Comparison of ENCODE assay signal across 8 cellular contexts in the genomic region with DNA sequence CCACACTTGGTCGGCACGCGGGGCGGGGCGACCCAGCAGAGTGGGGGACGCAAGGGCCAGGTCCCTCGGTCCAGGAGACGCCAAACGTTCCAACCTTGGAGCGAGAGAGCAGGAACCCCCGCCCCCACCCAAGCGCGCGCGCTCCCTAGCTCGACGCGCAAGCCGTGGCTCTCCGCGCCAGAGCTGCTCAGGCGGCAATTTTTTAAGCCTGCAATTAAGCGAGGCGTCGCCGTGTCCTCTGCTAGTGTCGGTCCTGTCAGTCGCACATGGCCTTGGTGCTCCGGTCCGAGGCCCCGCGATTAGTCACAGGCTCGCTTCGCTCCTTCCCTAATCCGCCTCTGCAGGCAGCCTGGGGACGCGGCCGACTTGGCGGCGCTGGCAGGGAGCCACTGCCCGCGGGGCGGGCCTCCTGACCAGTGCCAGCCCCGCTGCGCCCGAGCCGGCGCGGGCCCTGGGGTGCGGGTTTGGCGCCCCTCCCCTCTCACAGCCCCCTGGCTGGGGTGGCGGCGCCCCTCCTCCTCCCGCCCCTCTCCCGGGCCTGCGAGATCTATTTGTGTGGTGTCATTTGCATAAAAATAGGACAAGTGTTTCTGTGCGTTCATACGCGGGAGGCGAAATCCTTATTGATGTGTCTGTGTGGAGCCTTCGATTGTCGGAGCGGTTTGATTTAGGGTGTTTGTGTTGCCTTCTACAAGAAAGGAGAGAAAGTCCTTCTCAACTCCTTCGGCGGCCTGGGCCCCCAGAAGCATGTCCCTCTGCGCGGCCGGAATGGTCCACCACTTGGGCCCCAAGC. TPM values are rescaled to one million over a fixed set of nuclear protein-coding genes. Genes with fewer than 3 reads are reported as not detected.
DNase-seq lines count a peak whose midpoint lies in the region; ATAC-seq and TF ChIP-seq lines count a peak whose summit lies in the region.

No MANE protein-coding gene starts in this region.

- H3K4me1 ChIP-seq in OCI-LY3 (ENCODE audit: low read length) (peaks cover 32% of the 10 kb centered on the region), mesodermal cell (ENCODE audit: control insufficient read depth, insufficient read depth, low read length, poor library complexity, severe bottlenecking) (peaks cover 21% of the 10 kb centered on the region), upper lobe of right lung (peaks cover 12% of the 10 kb centered on the region)

- peak; percentile 52 for DNase-seq in stimulated activated CD4-positive, alpha-beta T cell treated with anti-CD3 and anti-CD28 coated beads, Interleukin-15, amount 100 ng/mL, for 24 hours
- no peak for DNase-seq in stimulated activated CD4-positive, alpha-beta T cell treated with anti-CD3 and anti-CD28 coated beads, Interleukin-2, amount 100 ng/mL, for 48 hours
- DNase-seq in dermis blood vessel endothelial cell (peak; percentile 47), upper lobe of right lung (peak; percentile 84), germinal center (ENCODE audit: low spot score) (no peak)

- H3K27ac ChIP-seq in OCI-LY3 (ENCODE audit: low read length) (no peak overlapping the region), mesodermal cell (ENCODE audit: low read depth, low read length, severe bottlenecking) (no peak overlapping the region), upper lobe of right lung (peak overlapping the region; percentile 74)

- ATAC-seq in upper lobe of right lung (peak; percentile 46), HG03342 (IDR thresholded peaks at IDR 0.05; ENCODE audit: unreplicated experiment) (no peak)

- H3K9ac ChIP-seq in OCI-LY3 (ENCODE audit: low read length): peak overlapping the region; percentile 93

- intact Hi-C loops in upper lobe of right lung (cut with DNase I): loop anchor here (10.0 kb wide), 1 partner anchor 47 kb away; no protein-coding TSS in a partner anchor

- 1 to 4% methylated on average over 21 to 27 of the region's 68 CpGs for WGBS in mesodermal cell (ENCODE audit: insufficient coverage in 2 of 2), 2 experiments

- H3K79me2 ChIP-seq in OCI-LY3 (ENCODE audit: low read length): peaks cover 9% of the 10 kb centered on the region; the same call in 1 of the 2 replicates

- H3K27me3 ChIP-seq in OCI-LY3 (ENCODE audit: low read depth, low read length) (peaks cover 9% of the 10 kb centered on the region; the same call in 1 of the 2 replicates), upper lobe of right lung (no peaks in the 10 kb centered on the region)

- H3K36me3 ChIP-seq in OCI-LY3 (replicated peaks; ENCODE audit: low read depth, low read length) (peaks cover 5% of the 10 kb centered on the region), mesodermal cell (ENCODE audit: control insufficient read depth, insufficient read depth, low read length) (no peaks in the 10 kb centered on the region), upper lobe of right lung (no peaks in the 10 kb centered on the region)

- H3K4me3 ChIP-seq in OCI-LY3 (ENCODE audit: low read length): peak overlapping the region; percentile 90
- H3K4me3 ChIP-seq in mesodermal cell (ENCODE audit: extremely low read depth, insufficient read depth, low read length, poor library complexity, severe bottlenecking): peak overlapping the region; percentile 33
- peak overlapping the region; percentile 55 for H3K4me3 ChIP-seq in upper lobe of right lung

- peaks cover 7% of the 10 kb centered on the region; the same call in 1 of the 2 replicates for H4K20me1 ChIP-seq in OCI-LY3 (ENCODE audit: insufficient read depth, low read length)

- H3K4me2 ChIP-seq in OCI-LY3 (ENCODE audit: low read length): peak overlapping the region; percentile 89

- H2AFZ ChIP-seq in OCI-LY3 (ENCODE audit: low read depth, low read length): no peak overlapping the region

- TF ChIP-seq CTCF in OCI-LY3 (IDR thresholded peaks at IDR 0.05; ENCODE audit: low read depth, low read length): no peak
- TF ChIP-seq CTCF in upper lobe of right lung (IDR thresholded peaks at IDR 0.05): no peak

- H3K9me3 ChIP-seq in OCI-LY3 (ENCODE audit: insufficient read depth, low read length) (no peaks in the 10 kb centered on the region), mesodermal cell (ENCODE audit: control insufficient read depth, low read length) (no peaks in the 10 kb centered on the region), upper lobe of right lung (no peaks in the 10 kb centered on the region)

RNA-seq across cellular contexts. Expression of gene BCOR, which starts 9.7 kb away (rescaled TPM):
- total RNA-seq in dermis blood vessel endothelial cell (8.8 and 31.6 TPM in 2 replicates), upper lobe of right lung (26.1 TPM)
- 21.2 TPM for polyA plus RNA-seq in mesodermal cell (2013, experiment 1 of 2)
- polyA plus RNA-seq in mesodermal cell (2013, experiment 2 of 2): 19.5 TPM

Comparison
In these comparisons a context has a peak if more than half of its experiments do, and no peak if none do; other contexts are left out.
1. DNase-seq: peak in stimulated activated CD4-positive, alpha-beta T cell treated with anti-CD3 and anti-CD28 coated beads, Interleukin-15, amount 100 ng/mL, for 24 hours (single experiment), dermis blood vessel endothelial cell (single experiment) and upper lobe of right lung (single experiment); none in stimulated activated CD4-positive, alpha-beta T cell treated with anti-CD3 and anti-CD28 coated beads, Interleukin-2, amount 100 ng/mL, for 48 hours (0 of 2) and germinal center (single experiment).
2. H3K4me3 ChIP-seq: peak in every context shown above with its lines; median percentile 90 in OCI-LY3; 55 in upper lobe of right lung; 33 in mesodermal cell.